Comparison of ENCODE assay signal across 17 cellular contexts in genomic region chr17:1623057-1623456, GRCh38. TPM values are rescaled to one million over a fixed set of nuclear protein-coding genes. Genes with fewer than 3 reads are reported as not detected.
DNase-seq lines count a peak whose midpoint lies in the region; ATAC-seq, FAIRE-seq and TF ChIP-seq lines count a peak whose summit lies in the region.
"Had no signal": no experiment of that assay in that cellular context is flagged by ENCODE, and none has a peak within 500 bp of the region (broad histone marks: within the 10 kb centered on the region; RNA-seq: fewer than 3 reads in every experiment).

No MANE protein-coding gene starts in this region.

- CTCF ChIA-PET in H1 (lab: Charles Lee; ENCODE audit: partially characterized antibody): interaction anchor here (0.6 to 14.5 kb wide), 5 partner anchors 9 to 252 kb away, joined by 3 to 146 read pairs (median 4); no protein-coding TSS in a partner anchor

- TF ChIP-seq RAD21 in H1 (IDR thresholded peaks at IDR 0.05 in 1 of 2, conservative IDR thresholded peaks at IDR 0.05 in 1 of 2; ENCODE audit: low read depth in 2 of 2, low read length in 2 of 2): no peak

- H3K79me1 ChIP-seq in H1 (ENCODE audit: low read depth, low read length): no peaks in the 10 kb centered on the region

- no peak overlapping the region for H2BK12ac ChIP-seq in H1 (ENCODE audit: low read depth, low read length)

- H3K23ac ChIP-seq in H1 (ENCODE audit: insufficient read length): no peak overlapping the region

- 96% methylated on average over 11 of the region's 11 CpGs; no CpG with 5 or more reads in 1 of the 2 experiments for WGBS in H1 (ENCODE audit: extremely low coverage in 1 of 2, insufficient coverage in 1 of 2, insufficient read length in 1 of 2, insufficient replicate concordance in 2 of 2, low coverage in 1 of 2, low lambda C conversion rate in 2 of 2, missing lambda C conversion rate in 1 of 2), 2 experiments

- H2AFZ ChIP-seq in H1 (ENCODE audit: low read length): no peak overlapping the region
- H2AFZ ChIP-seq: GM23338 had no signal

- peak overlapping the region in 7 of 11 experiments; percentile 3 to 100 (median 97); a peak in 9 of 22 replicates for H3K4me2 ChIP-seq in BLaER1 treated with 17β-estradiol and CSF1 and Interleukin-3, amounts not matched to agents 10 nM and 100 nM
- no peak overlapping the region for H3K4me2 ChIP-seq in H1 (ENCODE audit: insufficient read depth in 1 of 2, low read depth in 2 of 2, low read length in 2 of 2)
- H3K4me2 ChIP-seq: GM23338 had no signal

- peaks cover 5% of the 10 kb centered on the region for H3K23me2 ChIP-seq in H1 (ENCODE audit: low read depth, low read length)

- no peak overlapping the region for H2AK5ac ChIP-seq in H1 (ENCODE audit: low read depth, low read length)

- DNase-seq in CD1c-positive myeloid dendritic cell (ENCODE audit: extremely low spot score) (peak; percentile 43), H1 (ENCODE audit: low read depth in 1 of 2, low spot score in 2 of 2) (no peak), upper lobe of right lung (no peak), left lung (no peak)
- DNase-seq: ACHN; BE2C; CD4-positive, alpha-beta memory T cell; DMS79 treated with DMSO at 0.1 percent for 48 hours; GF-D8; H7; HFFc6 had no signal

- H3K9ac ChIP-seq in BLaER1 treated with 17β-estradiol and CSF1 and Interleukin-3, amounts not matched to agents 10 nM and 100 nM: peak overlapping the region in 2 of 11 experiments; percentile 31 to 92; a peak in 3 of 22 replicates
- no peak overlapping the region for H3K9ac ChIP-seq in H1 (replicated peaks in 1 of 4; ENCODE audit: extremely low read depth in 1 of 4, low read depth in 3 of 4, low read length in 3 of 4)

- 0 out of 2 replicates have a peak overlapping the region, but pooled peaks have one; percentile 18 for H2BK15ac ChIP-seq in H1 (ENCODE audit: low read length)

- ATAC-seq in upper lobe of right lung: peak; percentile 4
- ATAC-seq in left lung: no peak
- ATAC-seq in HG03045 (IDR thresholded peaks at IDR 0.05; ENCODE audit: unreplicated experiment): no peak
- ATAC-seq: GM23338, HCT116 had no signal

- intact Hi-C loops in upper lobe of right lung (cut with DNase I): no loop called here
- intact Hi-C loops in left lung (cut with DNase I): loop anchor here in 1 of 2 donors (10.0 kb wide), 2 partner anchors 48 to 168 kb away; partner anchors contain the start of gene CRK

- H3K9me3 ChIP-seq in BLaER1 treated with 17β-estradiol and CSF1 and Interleukin-3, amounts not matched to agents 10 nM and 100 nM (replicated peaks in 1 of 11): peaks cover 0 to 8% (median 0%) of the 10 kb centered on the region in 11 experiments; a peak in 1 of 22 replicates
- no peaks in the 10 kb centered on the region for H3K9me3 ChIP-seq in H1 (ENCODE audit: insufficient read depth in 2 of 2, low read depth in 1 of 2, low read length in 1 of 2)
- no peaks in the 10 kb centered on the region for H3K9me3 ChIP-seq in upper lobe of right lung
- H3K9me3 ChIP-seq in left lung: no peaks in the 10 kb centered on the region
- H3K9me3 ChIP-seq: BE2C had no signal

- no peak overlapping the region for H3K56ac ChIP-seq in H1 (replicated peaks; ENCODE audit: insufficient read length, low read depth, low read length)

- no peak overlapping the region for H3K18ac ChIP-seq in H1 (ENCODE audit: extremely low read depth, low read length)

- H4K5ac ChIP-seq in H1 (ENCODE audit: insufficient read length, low read depth, low read length): no peak overlapping the region

- no peak overlapping the region for H3K14ac ChIP-seq in H1 (ENCODE audit: insufficient read length)

- no peak overlapping the region for H3K4me3 ChIP-seq in BLaER1 treated with 17β-estradiol and CSF1 and Interleukin-3, amounts not matched to agents 10 nM and 100 nM
- H3K4me3 ChIP-seq in H1 (ENCODE audit: extremely low read depth in 1 of 4, insufficient read depth in 2 of 4, low read depth in 3 of 4, low read length in 4 of 4): no peak overlapping the region
- H3K4me3 ChIP-seq in upper lobe of right lung: no peak overlapping the region
- H3K4me3 ChIP-seq in left lung: no peak overlapping the region
- H3K4me3 ChIP-seq: GM23338 had no signal

- no peak for FAIRE-seq in H1 (lab: Jason Lieb, UNC)
- FAIRE-seq: A204.1 had no signal

- TF ChIP-seq POLR2A in H1 (IDR thresholded peaks at IDR 0.05; ENCODE audit: control extremely low read depth in 1 of 2, low read depth in 2 of 2, low read length in 2 of 2): no peak

- no peak overlapping the region for H3K4ac ChIP-seq in H1 (replicated peaks; ENCODE audit: insufficient read length, low read depth, low read length)

- H2BK120ac ChIP-seq in H1 (replicated peaks; ENCODE audit: low read depth, low read length): no peak overlapping the region

- no peak overlapping the region for H2BK5ac ChIP-seq in H1 (ENCODE audit: low read depth, low read length)

- no peak for TF ChIP-seq EP300 in H1 (IDR thresholded peaks at IDR 0.05; ENCODE audit: borderline replicate concordance in 1 of 2, low read depth in 2 of 2, low read length in 2 of 2)

- no peaks in the 10 kb centered on the region for H3K79me2 ChIP-seq in H1 (ENCODE audit: control insufficient read depth in 1 of 2, insufficient read depth in 2 of 2, low read length in 2 of 2)

- no peaks in the 10 kb centered on the region for H3K27me3 ChIP-seq in BLaER1 treated with 17β-estradiol and CSF1 and Interleukin-3, amounts not matched to agents 10 nM and 100 nM
- H3K27me3 ChIP-seq in H1 (replicated peaks in 1 of 4; ENCODE audit: control insufficient read depth in 3 of 4, extremely low read depth in 1 of 4, insufficient read depth in 3 of 4, low read length in 3 of 4) (peaks cover 0 to 6% (median 2%) of the 10 kb centered on the region in 4 experiments; a peak in 4 of 7 replicates), upper lobe of right lung (no peaks in the 10 kb centered on the region), left lung (no peaks in the 10 kb centered on the region)
- H3K27me3 ChIP-seq: BE2C had no signal

- H2BK20ac ChIP-seq in H1 (ENCODE audit: low read length): no peak overlapping the region

- H3K4me1 ChIP-seq in BLaER1 treated with 17β-estradiol and CSF1 and Interleukin-3, amounts not matched to agents 10 nM and 100 nM: peaks cover 72 to 89% (median 80%) of the 10 kb centered on the region in 10 experiments
- H3K4me1 ChIP-seq in H1 (replicated peaks in 1 of 4; ENCODE audit: control insufficient read depth in 3 of 4, insufficient read depth in 4 of 4, low read length in 3 of 4) (peaks cover 0 to 10% (median 3%) of the 10 kb centered on the region in 4 experiments; a peak in 6 of 7 replicates), upper lobe of right lung (peaks cover 32% of the 10 kb centered on the region), left lung (peaks cover 26 to 69% of the 10 kb centered on the region in 2 donors)
- H3K4me1 ChIP-seq: BE2C had no signal

- peak overlapping the region in 4 of 11 experiments; percentile 9 to 90 (median 30); a peak in 4 of 22 replicates for H3K27ac ChIP-seq in BLaER1 treated with 17β-estradiol and CSF1 and Interleukin-3, amounts not matched to agents 10 nM and 100 nM
- H3K27ac ChIP-seq in H1 (ENCODE audit: low read depth, low read length) (no peak overlapping the region), upper lobe of right lung (no peak overlapping the region), left lung (no peak overlapping the region)
- H3K27ac ChIP-seq: C4-2B had no signal

- H3K36me3 ChIP-seq in BLaER1 treated with 17β-estradiol and CSF1 and Interleukin-3, amounts not matched to agents 10 nM and 100 nM: peaks cover 0 to 88% (median 79%) of the 10 kb centered on the region in 11 experiments; a peak in 19 of 22 replicates
- H3K36me3 ChIP-seq in H1 (ENCODE audit: control insufficient read depth in 2 of 4, insufficient read depth in 4 of 4, low read length in 3 of 4) (no peaks in the 10 kb centered on the region), upper lobe of right lung (peaks cover 13% of the 10 kb centered on the region), left lung (peaks cover 0 to 65% of the 10 kb centered on the region in 2 donors)
- H3K36me3 ChIP-seq: BE2C had no signal

- TF ChIP-seq CTCF in H1 (IDR thresholded peaks at IDR 0.05; ENCODE audit: control extremely low read depth in 1 of 3, insufficient read depth in 1 of 3, low read depth in 1 of 3, low read length in 3 of 3) (no peak), upper lobe of right lung (IDR thresholded peaks at IDR 0.05) (no peak), left lung (IDR thresholded peaks at IDR 0.05) (no peak)

- peaks cover 0 to 53% (median 14%) of the 10 kb centered on the region in 11 experiments; a peak in 10 of 22 replicates for H4K20me1 ChIP-seq in BLaER1 treated with 17β-estradiol and CSF1 and Interleukin-3, amounts not matched to agents 10 nM and 100 nM
- H4K20me1 ChIP-seq in H1 (replicated peaks in 1 of 2; ENCODE audit: control insufficient read depth in 1 of 2, insufficient read depth in 2 of 2, low read length in 2 of 2): peaks cover 0 to 4% of the 10 kb centered on the region in 2 experiments

- H4K8ac ChIP-seq in H1 (ENCODE audit: extremely low read depth, insufficient read depth, low read length): no peak overlapping the region

- POLR2A ChIA-PET in H1 (lab: Charles Lee; ENCODE audit: partially characterized antibody): interaction anchor here (1.5 to 2.5 kb wide), 2 partner anchors 49 to 88 kb away, joined by 3 to 7 read pairs; no protein-coding TSS in a partner anchor

- H4K91ac ChIP-seq in H1 (replicated peaks; ENCODE audit: insufficient read length, low read length): no peak overlapping the region

RNA-seq across cellular contexts. Expression of gene SLC43A2, which starts 5.6 kb away (rescaled TPM):
- 6.6 and 7.8 TPM in 2 replicates for total RNA-seq in H1 (2021; fragmentation: NEBNext Ultra II Directional; extraction: Animal tissue kit (Norgen Biotek cat#: 25700))
- 10.5 and 12.6 TPM in 2 replicates for polyA plus RNA-seq in H1 (2011; rRNA removed)
- polyA plus RNA-seq in H1 (2011; cell fraction: cytosol; rRNA removed): 7.7 TPM
- 9.0 TPM for polyA plus RNA-seq in H1 (2011; cell fraction: nucleus; rRNA removed)
- polyA plus RNA-seq in H1 (2012, experiment 1 of 2): 8.7 to 10.6 TPM (median 9.4 TPM) in 4 replicates
- 9.0 TPM for polyA plus RNA-seq in H1 (2012, experiment 2 of 2)
- 9.4 TPM for polyA plus RNA-seq in H1 (2013, experiment 1 of 2)
- polyA plus RNA-seq in H1 (2013, experiment 2 of 2): 9.7 TPM
- polyA minus RNA-seq in H1 (2011; rRNA and poly(A)+ RNA removed): 7.8 and 10.8 TPM in 2 replicates
- 10.0 TPM for polyA minus RNA-seq in H1 (2011; cell fraction: cytosol; rRNA and poly(A)+ RNA removed)
- polyA minus RNA-seq in H1 (2011; cell fraction: nucleus; rRNA and poly(A)+ RNA removed): 8.6 TPM
- 39.9 TPM for total RNA-seq in upper lobe of right lung
- 10 to 100 TPM; 53.1 to 87.9 TPM for total RNA-seq in left lung

RNA-seq across cellular contexts. Expression of gene SCARF1, which starts 22.5 kb away (rescaled TPM):
- 1.6 TPM in 2 replicates for total RNA-seq in H1 (2021; fragmentation: NEBNext Ultra II Directional; extraction: Animal tissue kit (Norgen Biotek cat#: 25700))
- 1.1 and 1.5 TPM in 2 replicates for polyA plus RNA-seq in H1 (2011; rRNA removed)
- 0.98 TPM for polyA plus RNA-seq in H1 (2011; cell fraction: cytosol; rRNA removed)
- 3.0 TPM for polyA plus RNA-seq in H1 (2011; cell fraction: nucleus; rRNA removed)
- polyA plus RNA-seq in H1 (2012, experiment 1 of 2): 0.55 to 1.3 TPM (median 0.90 TPM) in 4 replicates
- polyA plus RNA-seq in H1 (2012, experiment 2 of 2): 0.55 TPM
- 3.5 TPM for polyA plus RNA-seq in H1 (2013, experiment 1 of 2)
- polyA plus RNA-seq in H1 (2013, experiment 2 of 2): 3.3 TPM
- 0.49 and 0.50 TPM in 2 replicates for polyA minus RNA-seq in H1 (2011; rRNA and poly(A)+ RNA removed)
- not detected for polyA minus RNA-seq in H1 (2011; cell fraction: cytosol; rRNA and poly(A)+ RNA removed)
- 1.5 TPM for polyA minus RNA-seq in H1 (2011; cell fraction: nucleus; rRNA and poly(A)+ RNA removed)
- total RNA-seq in upper lobe of right lung (48.5 TPM), left lung (10 to 100 TPM; 24.8 to 33.0 TPM)

RNA-seq across cellular contexts. Expression of gene RILP, which starts 26.6 kb away (rescaled TPM):
- 6.0 and 7.2 TPM in 2 replicates for total RNA-seq in H1 (2021; fragmentation: NEBNext Ultra II Directional; extraction: Animal tissue kit (Norgen Biotek cat#: 25700))
- polyA plus RNA-seq in H1 (2011; rRNA removed): 6.8 and 10.3 TPM in 2 replicates
- polyA plus RNA-seq in H1 (2011; cell fraction: cytosol; rRNA removed): 8.8 TPM
- polyA plus RNA-seq in H1 (2011; cell fraction: nucleus; rRNA removed): 8.7 TPM
- 5.5 to 9.1 TPM (median 7.5 TPM) in 4 replicates for polyA plus RNA-seq in H1 (2012, experiment 1 of 2)
- polyA plus RNA-seq in H1 (2012, experiment 2 of 2): 5.8 TPM
- polyA plus RNA-seq in H1 (2013, experiment 1 of 2): 13.2 TPM
- polyA plus RNA-seq in H1 (2013, experiment 2 of 2): 13.9 TPM
- polyA minus RNA-seq in H1 (2011; rRNA and poly(A)+ RNA removed): 2.0 and 3.0 TPM in 2 replicates
- polyA minus RNA-seq in H1 (2011; cell fraction: cytosol; rRNA and poly(A)+ RNA removed): 3.5 TPM
- polyA minus RNA-seq in H1 (2011; cell fraction: nucleus; rRNA and poly(A)+ RNA removed): 3.0 TPM
- total RNA-seq in upper lobe of right lung: 39.5 TPM
- 10 to 100 TPM; 21.2 to 34.7 TPM for total RNA-seq in left lung

Comparison
In these comparisons a context has a peak if more than half of its experiments do, and no peak if none do; other contexts are left out.
1. H3K4me2 ChIP-seq: peak in BLaER1 treated with 17β-estradiol and CSF1 and Interleukin-3, amounts not matched to agents 10 nM and 100 nM (7 of 11); none in H1 (0 of 2).